24 cellular contexts compared by ENCODE assay signal in the genomic region with DNA sequence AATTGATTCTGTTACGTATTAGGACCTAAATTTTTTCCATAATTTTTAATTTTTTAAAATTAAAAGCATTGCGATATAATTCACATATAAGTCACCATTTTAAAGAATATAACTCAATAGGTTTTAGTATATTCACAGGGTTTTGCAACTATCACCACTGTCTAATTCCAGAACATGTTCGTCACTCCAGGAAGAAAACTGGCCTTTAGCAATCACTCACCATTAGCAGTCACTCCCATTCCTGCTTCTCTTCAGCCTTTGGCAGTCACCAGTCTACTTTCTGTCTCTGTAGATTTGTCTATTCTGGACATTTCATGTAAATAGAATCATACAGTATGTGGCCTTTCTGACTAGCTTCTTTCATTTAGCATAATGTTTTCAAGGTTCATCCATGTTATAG.
"Had no signal": no experiment of that assay in that cellular context is flagged by ENCODE, and none has a peak within 500 bp of the region (broad histone marks: within the 10 kb centered on the region; RNA-seq: fewer than 3 reads in every experiment).

No MANE protein-coding gene starts in this region.

- DNase-seq: activated CD4-positive, alpha-beta T cell treated with anti-CD3 and anti-CD28 coated beads for 1 hour; activated CD4-positive, alpha-beta T cell treated with anti-CD3 and anti-CD28 coated beads, Interleukin-2, amount 50 U/mL, for 1 hour; activated CD8-positive, alpha-beta T cell treated with anti-CD3 and anti-CD28 coated beads, Interleukin-2, amount 10 ng/mL, durations not matched to agents 7 days and 5 days; activated naive CD4-positive, alpha-beta T cell; activated naive CD8-positive, alpha-beta T cell treated with anti-CD3 and anti-CD28 coated beads for 36 hours; activated T-cell treated with anti-CD3 and anti-CD28 coated beads, Interleukin-2, amount 50 U/mL, for 1 hour; amniotic stem cell; erythroblast; immature natural killer cell; kidney glomerular epithelial cell; left lung; retina; sigmoid colon; stimulated activated CD4-positive, alpha-beta T cell treated with anti-CD3 and anti-CD28 coated beads, Interleukin-2, amount 100 ng/mL, for 48 hours; stimulated activated CD8-positive, alpha-beta memory T cell treated with anti-CD3 and anti-CD28 coated beads, Interleukin-4, amount 100 ng/mL, for 48 hours; stimulated activated naive CD4-positive, alpha-beta T cell; T-helper 9 cell; testis had no signal

- H3K27me3 Mint-ChIP-seq: activated naive CD8-positive, alpha-beta T cell treated with anti-CD3 and anti-CD28 coated beads for 36 hours; natural killer cell treated with Interleukin-12 subunit alpha and Interleukin-12 subunit beta and Interleukin-15 and Interleukin-18, amount 100 ng/mL, for 72 hours; progenitor cell of endocrine pancreas; type B pancreatic cell had no signal

- H3K36me3 ChIP-seq: cardiac muscle cell, left lung, sigmoid colon, vagina had no signal

- H3K9me3 Mint-ChIP-seq: activated naive CD8-positive, alpha-beta T cell treated with anti-CD3 and anti-CD28 coated beads for 36 hours; immature natural killer cell; natural killer cell treated with Interleukin-12 subunit alpha and Interleukin-12 subunit beta and Interleukin-15 and Interleukin-18, amount 100 ng/mL, for 72 hours had no signal

- H3K4me3 Mint-ChIP-seq: activated CD8-positive, alpha-beta T cell treated with anti-CD3 and anti-CD28 coated beads, Interleukin-2, amount 10 ng/mL, durations not matched to agents 7 days and 5 days; activated naive CD8-positive, alpha-beta T cell treated with anti-CD3 and anti-CD28 coated beads for 36 hours; immature natural killer cell; natural killer cell treated with Interleukin-12 subunit alpha and Interleukin-12 subunit beta and Interleukin-15 and Interleukin-18, amount 100 ng/mL, for 72 hours; type B pancreatic cell had no signal

- H3K4me1 ChIP-seq: testis had no signal

- H3K4me3 ChIP-seq: cardiac muscle cell, left lung, lung, sigmoid colon, testis, vagina had no signal

- H3K9me3 ChIP-seq: left lung, sigmoid colon, testis, vagina had no signal

- H3K27ac ChIP-seq: cardiac muscle cell, left lung, sigmoid colon, testis, vagina had no signal

- H3K27me3 ChIP-seq: cardiac muscle cell, left lung, sigmoid colon, testis, vagina had no signal

- ATAC-seq: activated CD8-positive, alpha-beta T cell treated with anti-CD3 and anti-CD28 coated beads, Interleukin-2, amount 10 ng/mL, durations not matched to agents 7 days and 5 days; left lung; natural killer cell treated with Interleukin-12 subunit alpha and Interleukin-12 subunit beta and Interleukin-15 and Interleukin-18, amount 100 ng/mL, for 72 hours had no signal

- H3K27ac Mint-ChIP-seq: activated CD8-positive, alpha-beta T cell treated with anti-CD3 and anti-CD28 coated beads, Interleukin-2, amount 10 ng/mL, durations not matched to agents 7 days and 5 days; activated naive CD8-positive, alpha-beta T cell treated with anti-CD3 and anti-CD28 coated beads for 36 hours; natural killer cell treated with Interleukin-12 subunit alpha and Interleukin-12 subunit beta and Interleukin-15 and Interleukin-18, amount 100 ng/mL, for 72 hours; progenitor cell of endocrine pancreas had no signal
